ENCODE assay signal across 21 cellular contexts in the genomic region with DNA sequence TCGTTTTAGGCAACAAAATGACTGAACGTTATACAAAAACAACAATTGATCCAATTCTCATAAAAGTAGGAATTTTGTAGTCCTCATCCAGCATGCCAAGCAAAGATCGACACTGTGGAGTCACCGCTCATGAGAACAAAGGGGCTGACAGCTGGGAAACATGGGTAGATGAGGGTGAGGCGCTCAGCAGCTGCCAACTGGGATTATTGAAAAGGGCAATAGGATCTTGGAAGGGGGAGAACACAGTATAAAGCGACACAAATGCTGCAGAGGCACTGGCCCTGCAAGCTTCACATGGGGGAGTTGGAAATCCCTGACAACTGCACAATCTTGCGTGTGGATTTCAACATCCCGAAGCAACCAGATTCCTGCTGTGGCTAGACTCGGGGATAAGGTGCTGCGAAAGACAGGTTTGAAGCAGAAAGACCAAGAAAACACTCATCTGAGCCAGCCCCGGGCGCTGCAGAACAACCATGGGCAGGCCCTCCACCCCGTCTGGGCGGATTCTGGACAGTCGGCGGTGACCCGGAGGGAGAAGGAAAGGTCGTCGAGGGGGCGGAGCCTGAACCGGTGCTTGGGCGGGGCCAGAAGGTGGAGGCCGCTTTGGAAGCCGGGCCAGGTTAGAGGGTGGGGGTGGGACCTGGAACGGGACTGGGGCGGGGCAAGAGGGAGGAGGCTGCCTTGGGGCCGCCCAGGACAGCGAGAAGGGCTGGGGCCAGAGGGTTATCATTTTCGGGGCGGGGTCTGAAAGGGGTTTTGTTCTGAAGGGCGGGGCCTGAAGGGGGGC. TPM values are rescaled to one million over a fixed set of nuclear protein-coding genes. Genes with fewer than 3 reads are reported as not detected.
DNase-seq lines count a peak whose midpoint lies in the region; ATAC-seq, FAIRE-seq and TF ChIP-seq lines count a peak whose summit lies in the region.
"Had no signal": no experiment of that assay in that cellular context is flagged by ENCODE, and none has a peak within 500 bp of the region (broad histone marks: within the 10 kb centered on the region; RNA-seq: fewer than 3 reads in every experiment).

No MANE protein-coding gene starts in this region.

- intact Hi-C loops in K562 (cut with micrococcal nuclease): no loop called here
- intact Hi-C loops in esophagus muscularis mucosa (cut with DNase I): loop anchor here (10.0 kb wide), 1 partner anchor 195 kb away; a partner anchor contains a TSS

- no peak overlapping the region for H3K27ac ChIP-seq in K562 (ENCODE audit: extremely low read depth, low read depth, low read length)
- H3K27ac ChIP-seq in esophagus muscularis mucosa (replicated peaks in 1 of 4): no peak overlapping the region
- H3K27ac ChIP-seq: 22Rv1, BLaER1, cardiac muscle cell, esophagus squamous epithelium, heart right ventricle, pancreas, thoracic aorta had no signal

- no peaks in the 10 kb centered on the region for H3K36me3 ChIP-seq in K562 (ENCODE audit: control insufficient read depth, insufficient read depth, low read length)
- no peaks in the 10 kb centered on the region for H3K36me3 ChIP-seq in skeletal muscle satellite cell (ENCODE audit: insufficient read depth, low read length)
- peaks cover 0 to 8% (median 0%) of the 10 kb centered on the region in 4 donors for H3K36me3 ChIP-seq in esophagus muscularis mucosa
- H3K36me3 ChIP-seq: cardiac muscle cell, pancreas had no signal

- no peak for TF ChIP-seq EP300 in K562 (IDR thresholded peaks at IDR 0.05; ENCODE audit: low read length)
- TF ChIP-seq EP300 in esophagus muscularis mucosa (IDR thresholded peaks at IDR 0.05): no peak

- no peaks in the 10 kb centered on the region for H3K9me1 ChIP-seq in K562 (ENCODE audit: control insufficient read depth, insufficient read depth, low read length)

- H3K9ac ChIP-seq in K562 (ENCODE audit: insufficient read depth in 1 of 2, low read depth in 2 of 2, low read length in 2 of 2): no peak overlapping the region
- H3K9ac ChIP-seq in skeletal muscle satellite cell (ENCODE audit: low read depth, low read length): no peak overlapping the region
- H3K9ac ChIP-seq: BLaER1 had no signal

- no peak for TF ChIP-seq RAD21 in K562 (CRISPR knock-in tag; conservative IDR thresholded peaks at IDR 0.05 in 1 of 2, IDR thresholded peaks at IDR 0.05 in 1 of 2)

- TF ChIP-seq CTCF in K562 (IDR thresholded peaks at IDR 0.05 in 2 of 3, conservative IDR thresholded peaks at IDR 0.05 in 1 of 3; ENCODE audit: insufficient read depth in 2 of 3, low read depth in 1 of 3, low read length in 3 of 3) (no peak), esophagus muscularis mucosa (IDR thresholded peaks at IDR 0.05) (no peak)

- H3K27me3 ChIP-seq in K562 (ENCODE audit: control insufficient read depth in 2 of 2, insufficient read depth in 2 of 2, low read length in 2 of 2): no peaks in the 10 kb centered on the region
- H3K27me3 ChIP-seq in skeletal muscle satellite cell (ENCODE audit: control insufficient read depth, insufficient read depth, low read length): no peaks in the 10 kb centered on the region
- no peaks in the 10 kb centered on the region for H3K27me3 ChIP-seq in esophagus muscularis mucosa
- H3K27me3 ChIP-seq: BLaER1, cardiac muscle cell, esophagus squamous epithelium, pancreas had no signal

- H3K4me1 ChIP-seq in K562 (replicated peaks in 1 of 2; ENCODE audit: control insufficient read depth in 2 of 2, insufficient read depth in 2 of 2, low read length in 2 of 2) (peaks cover 4 to 5% of the 10 kb centered on the region in 2 experiments; a peak in 4 of 5 replicates), skeletal muscle satellite cell (ENCODE audit: control insufficient read depth, insufficient read depth, low read length) (peaks cover 8% of the 10 kb centered on the region), esophagus muscularis mucosa (peaks cover 0 to 12% (median 9%) of the 10 kb centered on the region in 4 donors)

- ATAC-seq in K562: peak; percentile 46
- no peak for ATAC-seq in GM19023 (IDR thresholded peaks at IDR 0.05; ENCODE audit: unreplicated experiment)
- ATAC-seq: activated CD4-positive, CD25-positive, alpha-beta regulatory T cell treated with anti-CD3 and anti-CD28 coated beads, Interleukin-2, amount 50 U/mL, for 24 hours; activated T-helper 17 cell treated with anti-CD3 and anti-CD28 coated beads, Interleukin-2, amount 50 U/mL, for 72 hours; heart right ventricle; left lobe of liver; pancreas had no signal

- TF ChIP-seq POLR2A in K562 (conservative IDR thresholded peaks at IDR 0.05) (no peak), esophagus muscularis mucosa (IDR thresholded peaks at IDR 0.05; ENCODE audit: low read depth) (no peak)

- WGBS in K562 (ENCODE audit: insufficient coverage, low coverage, missing lambda C conversion rate): 54% methylated on average over 20 of the region's 31 CpGs
- 43% methylated on average over 30 of the region's 31 CpGs for WGBS in esophagus muscularis mucosa

- H3K4me2 ChIP-seq in K562 (ENCODE audit: insufficient read depth, low read length) (no peak overlapping the region), skeletal muscle satellite cell (ENCODE audit: low read length) (peak overlapping the region; percentile 5)
- H3K4me2 ChIP-seq: BLaER1 had no signal

- H4K20me1 ChIP-seq in K562 (replicated peaks; ENCODE audit: control insufficient read depth, insufficient read depth, low read length): no peaks in the 10 kb centered on the region
- H4K20me1 ChIP-seq: BLaER1 had no signal

- CTCF ChIA-PET in K562 (lab: Yijun Ruan, JAX; ENCODE audit: low intra/inter-chr PET ratio): interaction anchor here (0.5 kb wide), 1 partner anchor 57 kb away, joined by 3 read pairs; no protein-coding TSS in a partner anchor

- FAIRE-seq in K562 (lab: Jason Lieb, UNC): no peak
- FAIRE-seq: GM19239, pancreas had no signal

- BruUV-seq in K562 (replicated peaks; lab: Mats Ljungman, UMichigan): no TSS peak

- H3K4me3 ChIP-seq in K562 (no peak overlapping the region), skeletal muscle satellite cell (ENCODE audit: low read length) (peak overlapping the region; percentile 35), esophagus muscularis mucosa (no peak overlapping the region)
- H3K4me3 ChIP-seq: BLaER1, cardiac muscle cell, esophagus squamous epithelium, heart right ventricle, pancreas, thoracic aorta had no signal

- peak; percentile 6 for DNase-seq in DMS 273 (lab: John Stamatoyannopoulos, UW; ENCODE audit: unreplicated experiment)
- DNase-seq in DMS 273 treated with DMSO at 0.1 percent for 48 hours (lab: John Stamatoyannopoulos, UW): no peak
- peak; percentile 14 to 50 (median 44) for DNase-seq in K562 (ENCODE audit: extremely low read depth in 1 of 4, low spot score in 3 of 4)
- peak; percentile 89 for DNase-seq in iPS-NIHi7 (ENCODE audit: extremely low spot score)
- DNase-seq in SW480 (ENCODE audit: low spot score): no peak
- DNase-seq in esophagus muscularis mucosa (ENCODE audit: extremely low spot score): no peak
- DNase-seq: esophagus squamous epithelium, heart right ventricle, NCI-H1694 treated with DMSO at 0.1 percent for 48 hours, SIG-M5 had no signal

- no peak overlapping the region; the same call in 1 of the 2 replicates for H2AFZ ChIP-seq in K562 (ENCODE audit: low read depth, low read length)

- H3K79me2 ChIP-seq in K562 (ENCODE audit: control insufficient read depth, insufficient read depth, low read length): no peaks in the 10 kb centered on the region

- in situ Hi-C loops in K562 (cut with MboI): no loop called here

- H3K9me3 ChIP-seq in K562 (replicated peaks; ENCODE audit: control insufficient read depth, insufficient read depth, low read depth, low read length) (peaks cover 5% of the 10 kb centered on the region), skeletal muscle satellite cell (replicated peaks; ENCODE audit: low read length) (peaks cover 3% of the 10 kb centered on the region), esophagus muscularis mucosa (no peaks in the 10 kb centered on the region)
- H3K9me3 ChIP-seq: pancreas had no signal

- POLR2A ChIA-PET in K562 (lab: Yijun Ruan, JAX): interaction anchor here (0.8 to 0.9 kb wide), 2 partner anchors 25 to 134 kb away, joined by 3 read pairs; no protein-coding TSS in a partner anchor

RNA-seq across cellular contexts. Expression of a gene that starts 5.2 kb away (rescaled TPM):
- total RNA-seq in K562 (2011; cell fraction: chromatin; rRNA removed; ENCODE audit: low replicate concordance): 22.3 and 41.4 TPM in 2 replicates
- 16.3 and 20.1 TPM in 2 replicates for total RNA-seq in K562 (2011; cell fraction: nucleolus; rRNA removed)
- 17.6 and 19.8 TPM in 2 replicates for total RNA-seq in K562 (2011; cell fraction: nucleoplasm; rRNA removed)
- total RNA-seq in K562 (2014; rRNA removed): 8.0 and 8.5 TPM in 2 replicates
- total RNA-seq in K562 (2014; rRNA removed; fragmentation: Illumina TruSeq; extraction: Trizol): 17.5 and 18.7 TPM in 2 replicates
- total RNA-seq in K562 (2015; rRNA removed; fragmentation: Illumina TruSeq; extraction: Trizol): 13.5 and 16.6 TPM in 2 replicates
- 9.8 and 9.9 TPM in 2 replicates for total RNA-seq in K562 (2021)
- 12.5 and 12.7 TPM in 2 replicates for polyA plus RNA-seq in K562 (2011; rRNA removed)
- polyA plus RNA-seq in K562 (2011; cell fraction: cytosol; rRNA removed): 4.1 and 5.6 TPM in 2 replicates
- 20.1 and 23.8 TPM in 2 replicates for polyA plus RNA-seq in K562 (2011; cell fraction: nucleus; rRNA removed)
- 6.2 and 6.8 TPM in 2 replicates for polyA plus RNA-seq in K562 (2012)
- polyA plus RNA-seq in K562 (2014; fragmentation: Illumina TruSeq; extraction: Trizol): 8.7 and 9.4 TPM in 2 replicates
- polyA plus RNA-seq in K562 (2014; fragmentation: Nextera tagmentation; extraction: Ambion mirVana): 1 to 10 TPM; 6.6 to 9.6 TPM
- 5.4 and 8.1 TPM in 2 replicates for polyA plus RNA-seq in K562 (2014; rRNA removed)
- polyA minus RNA-seq in K562 (2011; rRNA and poly(A)+ RNA removed): 35.9 and 37.9 TPM in 2 replicates
- 8.0 and 8.6 TPM in 2 replicates for polyA minus RNA-seq in K562 (2011; cell fraction: cytosol; rRNA and poly(A)+ RNA removed)
- 11.6 and 19.9 TPM in 2 replicates for polyA minus RNA-seq in K562 (2011; cell fraction: nucleus; rRNA and poly(A)+ RNA removed)
- 7.6 and 9.6 TPM in 2 replicates for total RNA-seq in skeletal muscle satellite cell (2012; rRNA removed)
- 10 to 100 TPM in 1 of 4 donors, 1 to 10 TPM in 3; 7.1 to 12.5 (median 8.5) TPM for total RNA-seq in esophagus muscularis mucosa

RNA-seq across cellular contexts. Expression of a gene that starts 24.3 kb away (rescaled TPM):
- total RNA-seq in K562 (2011; cell fraction: chromatin; rRNA removed; ENCODE audit: low replicate concordance): 12.6 and 34.8 TPM in 2 replicates
- 6.3 and 10.8 TPM in 2 replicates for total RNA-seq in K562 (2011; cell fraction: nucleolus; rRNA removed)
- 17.3 and 18.7 TPM in 2 replicates for total RNA-seq in K562 (2011; cell fraction: nucleoplasm; rRNA removed)
- total RNA-seq in K562 (2014; rRNA removed): 4.1 and 6.9 TPM in 2 replicates
- 11.0 and 12.0 TPM in 2 replicates for total RNA-seq in K562 (2014; rRNA removed; fragmentation: Illumina TruSeq; extraction: Trizol)
- total RNA-seq in K562 (2015; rRNA removed; fragmentation: Illumina TruSeq; extraction: Trizol): 5.7 and 6.7 TPM in 2 replicates
- total RNA-seq in K562 (2021): 6.5 and 6.7 TPM in 2 replicates
- 6.4 and 10.8 TPM in 2 replicates for polyA plus RNA-seq in K562 (2011; rRNA removed)
- 1.4 and 2.7 TPM in 2 replicates for polyA plus RNA-seq in K562 (2011; cell fraction: cytosol; rRNA removed)
- 5.9 and 6.6 TPM in 2 replicates for polyA plus RNA-seq in K562 (2011; cell fraction: nucleus; rRNA removed)
- 3.4 and 4.3 TPM in 2 replicates for polyA plus RNA-seq in K562 (2012)
- polyA plus RNA-seq in K562 (2014; fragmentation: Illumina TruSeq; extraction: Trizol): 6.5 and 7.0 TPM in 2 replicates
- 1 to 10 TPM; 1.5 to 2.5 TPM for polyA plus RNA-seq in K562 (2014; fragmentation: Nextera tagmentation; extraction: Ambion mirVana)
- polyA plus RNA-seq in K562 (2014; rRNA removed): 4.5 and 5.4 TPM in 2 replicates
- 14.5 and 16.1 TPM in 2 replicates for polyA minus RNA-seq in K562 (2011; rRNA and poly(A)+ RNA removed)
- polyA minus RNA-seq in K562 (2011; cell fraction: cytosol; rRNA and poly(A)+ RNA removed): 2.2 and 5.0 TPM in 2 replicates
- polyA minus RNA-seq in K562 (2011; cell fraction: nucleus; rRNA and poly(A)+ RNA removed): 5.3 and 7.7 TPM in 2 replicates
- 1.8 and 3.7 TPM in 2 replicates for total RNA-seq in skeletal muscle satellite cell (2012; rRNA removed)
- 10 to 100 TPM in 3 of 4 donors, 1 to 10 TPM in 1; 9.6 to 14.5 (median 12.3) TPM for total RNA-seq in esophagus muscularis mucosa

RNA-seq across cellular contexts. Expression of a gene that starts 42.0 kb away (rescaled TPM):
- total RNA-seq in K562 (2011; cell fraction: chromatin; rRNA removed; ENCODE audit: low replicate concordance): 14.6 and 49.9 TPM in 2 replicates
- total RNA-seq in K562 (2011; cell fraction: nucleolus; rRNA removed): 12.7 and 17.0 TPM in 2 replicates
- 23.3 and 24.8 TPM in 2 replicates for total RNA-seq in K562 (2011; cell fraction: nucleoplasm; rRNA removed)
- total RNA-seq in K562 (2014; rRNA removed): 10.3 and 11.1 TPM in 2 replicates
- 19.6 and 19.7 TPM in 2 replicates for total RNA-seq in K562 (2014; rRNA removed; fragmentation: Illumina TruSeq; extraction: Trizol)
- total RNA-seq in K562 (2015; rRNA removed; fragmentation: Illumina TruSeq; extraction: Trizol): 15.1 and 18.1 TPM in 2 replicates
- total RNA-seq in K562 (2021): 11.3 and 11.8 TPM in 2 replicates
- polyA plus RNA-seq in K562 (2011; rRNA removed): 17.9 and 25.2 TPM in 2 replicates
- 8.1 and 11.7 TPM in 2 replicates for polyA plus RNA-seq in K562 (2011; cell fraction: cytosol; rRNA removed)
- polyA plus RNA-seq in K562 (2011; cell fraction: nucleus; rRNA removed): 14.3 and 15.7 TPM in 2 replicates
- polyA plus RNA-seq in K562 (2012): 9.6 and 11.1 TPM in 2 replicates
- polyA plus RNA-seq in K562 (2014; fragmentation: Illumina TruSeq; extraction: Trizol): 16.3 and 17.0 TPM in 2 replicates
- polyA plus RNA-seq in K562 (2014; fragmentation: Nextera tagmentation; extraction: Ambion mirVana): 10 to 100 TPM; 13.0 to 30.2 TPM
- polyA plus RNA-seq in K562 (2014; rRNA removed): 10.3 and 10.5 TPM in 2 replicates
- 29.5 and 29.7 TPM in 2 replicates for polyA minus RNA-seq in K562 (2011; rRNA and poly(A)+ RNA removed)
- 9.3 and 9.4 TPM in 2 replicates for polyA minus RNA-seq in K562 (2011; cell fraction: cytosol; rRNA and poly(A)+ RNA removed)
- polyA minus RNA-seq in K562 (2011; cell fraction: nucleus; rRNA and poly(A)+ RNA removed): 7.4 and 9.2 TPM in 2 replicates
- 9.2 and 13.4 TPM in 2 replicates for total RNA-seq in skeletal muscle satellite cell (2012; rRNA removed)
- total RNA-seq in esophagus muscularis mucosa: 1 to 10 TPM; 6.7 to 8.4 (median 7.4) TPM

RNA-seq across cellular contexts. Expression of a gene that starts 56.2 kb away (rescaled TPM):
- 3.8 and 20.2 TPM in 2 replicates for total RNA-seq in K562 (2011; cell fraction: chromatin; rRNA removed; ENCODE audit: low replicate concordance)
- 3.3 and 5.1 TPM in 2 replicates for total RNA-seq in K562 (2011; cell fraction: nucleolus; rRNA removed)
- 5.7 and 5.9 TPM in 2 replicates for total RNA-seq in K562 (2011; cell fraction: nucleoplasm; rRNA removed)
- total RNA-seq in K562 (2014; rRNA removed) (4.1 and 4.8 TPM in 2 replicates), K562 (2014; rRNA removed; fragmentation: Illumina TruSeq; extraction: Trizol) (13.2 and 15.8 TPM in 2 replicates), K562 (2015; rRNA removed; fragmentation: Illumina TruSeq; extraction: Trizol) (9.3 and 10.8 TPM in 2 replicates), K562 (2021) (5.8 and 6.7 TPM in 2 replicates), esophagus muscularis mucosa (1 to 10 TPM; 4.4 to 6.2 (median 5.9) TPM)
- polyA plus RNA-seq in K562 (2011; rRNA removed) (6.0 and 8.9 TPM in 2 replicates), K562 (2014; fragmentation: Illumina TruSeq; extraction: Trizol) (6.4 and 7.1 TPM in 2 replicates), K562 (2014; fragmentation: Nextera tagmentation; extraction: Ambion mirVana) (1 to 10 TPM; 1.9 to 3.9 TPM), K562 (2014; rRNA removed) (2.9 and 3.2 TPM in 2 replicates)
- polyA plus RNA-seq in K562 (2011; cell fraction: cytosol; rRNA removed): 0.98 and 2.0 TPM in 2 replicates
- 2.3 and 2.6 TPM in 2 replicates for polyA plus RNA-seq in K562 (2011; cell fraction: nucleus; rRNA removed)
- polyA plus RNA-seq in K562 (2012): 3.6 and 4.1 TPM in 2 replicates
- polyA minus RNA-seq in K562 (2011; rRNA and poly(A)+ RNA removed): 27.0 and 29.2 TPM in 2 replicates
- polyA minus RNA-seq in K562 (2011; cell fraction: cytosol; rRNA and poly(A)+ RNA removed): 5.4 and 6.8 TPM in 2 replicates
- 4.8 and 8.1 TPM in 2 replicates for polyA minus RNA-seq in K562 (2011; cell fraction: nucleus; rRNA and poly(A)+ RNA removed)
- total RNA-seq in skeletal muscle satellite cell (2012; rRNA removed): 5.8 and 6.1 TPM in 2 replicates

Comparison
In these comparisons a context has a peak if more than half of its experiments do, and no peak if none do; other contexts are left out.
1. DNase-seq: peak in DMS 273 (single experiment), K562 (4 of 4) and iPS-NIHi7 (single experiment); none in DMS 273 treated with DMSO at 0.1 percent for 48 hours (single experiment), SW480 (single experiment) and esophagus muscularis mucosa (single experiment).